In the genomic region with DNA sequence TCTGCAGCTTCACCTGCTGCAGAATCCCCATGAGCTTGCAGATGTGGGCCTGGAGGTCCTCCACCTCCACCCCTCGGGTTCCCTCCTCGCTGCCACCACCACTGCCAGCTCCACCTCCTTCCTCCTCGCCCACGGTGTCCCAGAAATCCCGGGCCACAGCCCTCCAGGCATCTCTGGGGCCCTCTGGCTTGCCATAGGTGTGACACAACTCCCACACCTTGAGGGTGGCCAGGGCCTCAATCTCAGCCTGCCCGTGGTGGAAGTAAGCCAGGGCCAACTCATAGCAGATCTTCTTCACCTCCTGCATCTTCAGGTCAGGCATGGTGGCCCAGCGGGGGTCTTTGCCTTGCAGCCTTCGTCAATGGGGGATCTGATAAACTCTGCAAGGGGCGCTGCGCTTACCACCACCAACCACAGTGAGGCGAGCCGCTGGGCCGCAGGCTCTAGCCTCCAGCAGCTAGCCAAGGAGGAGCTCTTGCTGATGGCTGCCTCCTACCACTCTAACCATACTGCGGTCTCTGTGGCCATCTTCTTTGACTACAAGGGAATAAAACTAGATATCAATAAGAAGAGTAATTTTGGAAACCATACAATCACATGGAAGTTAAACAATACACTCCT, we compare ENCODE assay signal across 26 cellular contexts. TPM values are rescaled to one million over a fixed set of nuclear protein-coding genes. Genes with fewer than 3 reads are reported as not detected.
DNase-seq lines count a peak whose midpoint lies in the region; ATAC-seq, FAIRE-seq and TF ChIP-seq lines count a peak whose summit lies in the region.
"Had no signal": no experiment of that assay in that cellular context is flagged by ENCODE, and none has a peak within 500 bp of the region (broad histone marks: within the 10 kb centered on the region; RNA-seq: fewer than 3 reads in every experiment).

No MANE protein-coding gene starts in this region.

- H2AFZ ChIP-seq in HCT116 (ENCODE audit: low read depth, low read length, poor library complexity, severe bottlenecking) (no peak overlapping the region), K562 (ENCODE audit: low read depth, low read length) (no peak overlapping the region)

- TF ChIP-seq RAD21 in HCT116 (IDR thresholded peaks at IDR 0.05; ENCODE audit: low read depth) = no peak
- 0 out of 4 replicates have a peak, but pooled peaks of 1 of the 2 experiments have one; percentile 14 for TF ChIP-seq RAD21 in K562 (CRISPR knock-in tag; conservative IDR thresholded peaks at IDR 0.05 in 1 of 2, IDR thresholded peaks at IDR 0.05 in 1 of 2)

- RAD21 ChIA-PET in HCT116 (lab: Charles Lee; ENCODE audit: low non-redundant PET in 1 of 2, low total read pairs in 2 of 2, uncharacterized antibody in 2 of 2, unreplicated experiment in 2 of 2) = interaction anchor here in 1 of 2 experiments (0.5 kb wide), 1 partner anchor 214 kb away, joined by 3 read pairs; no protein-coding TSS in a partner anchor

- H3K9me3 ChIP-seq in HCT116 (ENCODE audit: control insufficient read depth in 1 of 2, insufficient read depth in 1 of 2, low read depth in 1 of 2, low read length in 2 of 2) (no peaks in the 10 kb centered on the region), K562 (replicated peaks; ENCODE audit: control insufficient read depth, insufficient read depth, low read depth, low read length) (no peaks in the 10 kb centered on the region)
- H3K9me3 ChIP-seq: BE2C, breast epithelium, upper lobe of left lung had no signal

- intact Hi-C loops in HCT116 (cut with micrococcal nuclease) = no loop called here
- intact Hi-C loops in K562 (cut with micrococcal nuclease) = no loop called here

- no peaks in the 10 kb centered on the region for H3K79me2 ChIP-seq in HCT116 (ENCODE audit: insufficient read depth, low read length)
- H3K79me2 ChIP-seq in K562 (ENCODE audit: control insufficient read depth, insufficient read depth, low read length) = no peaks in the 10 kb centered on the region
- no peaks in the 10 kb centered on the region for H3K79me2 ChIP-seq in mesendoderm (ENCODE audit: control insufficient read depth, insufficient read depth, low read length)

- no peak overlapping the region for H3K27ac ChIP-seq in HCT116 (ENCODE audit: low read depth, low read length)
- no peak overlapping the region for H3K27ac ChIP-seq in K562 (ENCODE audit: extremely low read depth, low read depth, low read length)
- H3K27ac ChIP-seq in mesendoderm (ENCODE audit: low read depth, low read length) = no peak overlapping the region
- H3K27ac ChIP-seq: breast epithelium, coronary artery, upper lobe of left lung had no signal

- H3K4me1 ChIP-seq in HCT116 (ENCODE audit: control insufficient read depth in 1 of 2, insufficient read depth in 2 of 2, low read length in 2 of 2) = peaks cover 6 to 15% of the 10 kb centered on the region in 2 experiments; a peak in 3 of 4 replicates
- peaks cover 0 to 20% of the 10 kb centered on the region in 2 experiments; a peak in 2 of 5 replicates for H3K4me1 ChIP-seq in K562 (replicated peaks in 1 of 2; ENCODE audit: control insufficient read depth in 2 of 2, insufficient read depth in 2 of 2, low read length in 2 of 2)
- H3K4me1 ChIP-seq in mesendoderm (ENCODE audit: control insufficient read depth, low read depth, low read length) = no peaks in the 10 kb centered on the region
- H3K4me1 ChIP-seq: BE2C, breast epithelium, upper lobe of left lung had no signal

- H3K9me2 ChIP-seq in HCT116 (ENCODE audit: insufficient read depth) = no peaks in the 10 kb centered on the region

- H3K9ac ChIP-seq in HCT116 (ENCODE audit: low read length) (no peak overlapping the region), K562 (ENCODE audit: insufficient read depth in 1 of 2, low read depth in 2 of 2, low read length in 2 of 2) (no peak overlapping the region), mesendoderm (ENCODE audit: low read length) (no peak overlapping the region)

- no peak overlapping the region for H2BK15ac ChIP-seq in mesendoderm (replicated peaks; ENCODE audit: low read depth)

- H2BK120ac ChIP-seq in mesendoderm (ENCODE audit: low read depth, low read length) = no peak overlapping the region

- POLR2A ChIA-PET in HCT116 (lab: Charles Lee) (no interaction called here), K562 (lab: Yijun Ruan, JAX) (no interaction called here)

- H3K23ac ChIP-seq in mesendoderm (ENCODE audit: low read length) = no peak overlapping the region

- no peaks in the 10 kb centered on the region for H3K9me3 Mint-ChIP-seq in activated naive CD4-positive, alpha-beta T cell treated with anti-CD3 and anti-CD28 coated beads, Interleukin-2, amount 50 U/mL, for 72 hours
- no peaks in the 10 kb centered on the region for H3K9me3 Mint-ChIP-seq in stimulated activated effector memory CD8-positive, alpha-beta T cell treated with anti-CD3 and anti-CD28 coated beads, Interleukin-12 subunit alpha, Interleukin-12 subunit beta, amount 100 ng/mL, for 72 hours
- H3K9me3 Mint-ChIP-seq: activated CD4-positive, alpha-beta memory T cell treated with anti-CD3 and anti-CD28 coated beads for 36 hours had no signal

- H3K36me3 ChIP-seq in HCT116 (ENCODE audit: control insufficient read depth in 1 of 2, insufficient read depth in 2 of 2, low read length in 2 of 2) = no peaks in the 10 kb centered on the region
- H3K36me3 ChIP-seq in K562 (ENCODE audit: control insufficient read depth, insufficient read depth, low read length) = no peaks in the 10 kb centered on the region
- H3K36me3 ChIP-seq in mesendoderm (ENCODE audit: control insufficient read depth, insufficient read depth, low read length) = no peaks in the 10 kb centered on the region
- H3K36me3 ChIP-seq: BE2C, breast epithelium, upper lobe of left lung had no signal

- no peak for TF ChIP-seq EP300 in K562 (IDR thresholded peaks at IDR 0.05; ENCODE audit: low read length)

- H3K9me1 ChIP-seq in K562 (ENCODE audit: control insufficient read depth, insufficient read depth, low read length) = no peaks in the 10 kb centered on the region

- DNase-seq in NCI-H82 (lab: John Stamatoyannopoulos, UW) (peak; percentile 11), NCI-H82 treated with DMSO at 0.1 percent for 48 hours (lab: John Stamatoyannopoulos, UW; ENCODE audit: unreplicated experiment) (no peak), HCT116 (ENCODE audit: low read depth, low spot score) (no peak), K562 (ENCODE audit: extremely low read depth in 1 of 4, low spot score in 3 of 4) (no peak), mesendoderm (peak; percentile 54), putamen (ENCODE audit: low spot score) (no peak)
- no peak for DNase-seq in activated naive CD4-positive, alpha-beta T cell treated with anti-CD3 and anti-CD28 coated beads, Interleukin-2, amount 50 U/mL, for 72 hours (ENCODE audit: low spot score in 2 of 2)
- no peak for DNase-seq in stimulated activated effector memory CD8-positive, alpha-beta T cell treated with anti-CD3 and anti-CD28 coated beads, Interleukin-12 subunit alpha, Interleukin-12 subunit beta, amount 100 ng/mL, for 72 hours (ENCODE audit: low spot score in 2 of 2)
- DNase-seq: activated CD4-positive, alpha-beta memory T cell treated with anti-CD3 and anti-CD28 coated beads for 36 hours; activated gamma-delta T cell; activated T-cell treated with anti-CD3 and anti-CD28 coated beads for 4 hours; BE2C; glutamatergic neuron; Kasumi-1; left cardiac atrium; naive B cell; NCI-H1092; NCI-H1930; NCI-H446; stimulated activated CD4-positive, alpha-beta T cell treated with anti-CD3 and anti-CD28 coated beads, Interleukin-4, amount 100 ng/mL, for 4 hours had no signal

- CTCF ChIA-PET in HCT116 (lab: Charles Lee) = interaction anchor here (0.9 to 1.0 kb wide), 2 partner anchors 18 to 120 kb away, joined by 3 to 4 read pairs; no protein-coding TSS in a partner anchor
- CTCF ChIA-PET in K562 (lab: Yijun Ruan, JAX; ENCODE audit: low intra/inter-chr PET ratio) = no interaction called here

- H3K4me3 Mint-ChIP-seq in stimulated activated effector memory CD8-positive, alpha-beta T cell treated with anti-CD3 and anti-CD28 coated beads, Interleukin-12 subunit alpha, Interleukin-12 subunit beta, amount 100 ng/mL, for 72 hours = no peak overlapping the region
- H3K4me3 Mint-ChIP-seq: activated CD4-positive, alpha-beta memory T cell treated with anti-CD3 and anti-CD28 coated beads for 36 hours had no signal

- H3K4me3 ChIP-seq in HCT116 (replicated peaks in 1 of 2; ENCODE audit: low read depth in 1 of 2, low read length in 2 of 2) (no peak overlapping the region), K562 (no peak overlapping the region), mesendoderm (ENCODE audit: low read length) (no peak overlapping the region)
- H3K4me3 ChIP-seq: breast epithelium, coronary artery, upper lobe of left lung had no signal

- H4K5ac ChIP-seq in mesendoderm (ENCODE audit: low read length) = no peak overlapping the region

- in situ Hi-C loops in K562 (cut with MboI) = no loop called here

- H4K20me1 ChIP-seq in HCT116 (ENCODE audit: insufficient read depth) = no peaks in the 10 kb centered on the region
- H4K20me1 ChIP-seq in K562 (replicated peaks; ENCODE audit: control insufficient read depth, insufficient read depth, low read length) = no peaks in the 10 kb centered on the region; the same call in 1 of the 2 replicates

- no peaks in the 10 kb centered on the region for H3K27me3 ChIP-seq in HCT116 (ENCODE audit: insufficient read depth, low read length)
- H3K27me3 ChIP-seq in K562 (ENCODE audit: control insufficient read depth in 2 of 2, insufficient read depth in 2 of 2, low read length in 2 of 2) = peaks cover 14 to 47% of the 10 kb centered on the region in 2 experiments; a peak in 4 of 5 replicates
- no peaks in the 10 kb centered on the region for H3K27me3 ChIP-seq in mesendoderm (ENCODE audit: insufficient read depth, low read length, poor library complexity)
- H3K27me3 ChIP-seq: BE2C, breast epithelium, upper lobe of left lung had no signal

- no peak for FAIRE-seq in K562 (lab: Jason Lieb, UNC)

- no peaks in the 10 kb centered on the region for H3K79me1 ChIP-seq in mesendoderm (ENCODE audit: low read length)

- no peak overlapping the region for H2BK5ac ChIP-seq in mesendoderm (ENCODE audit: low read length)

- TF ChIP-seq POLR2A in HCT116 (IDR thresholded peaks at IDR 0.05; ENCODE audit: borderline replicate concordance, extremely low read depth, insufficient read depth, insufficient read length) (no peak), K562 (conservative IDR thresholded peaks at IDR 0.05) (no peak)

- 3% methylated on average over 12 of the region's 14 CpGs for WGBS in K562 (ENCODE audit: insufficient coverage, low coverage, missing lambda C conversion rate)
- whole genome bisulfite sequencing in mesendoderm (ENCODE audit: extremely low coverage, insufficient coverage, low lambda C conversion rate) = no CpG with 5 or more reads among the region's 14 CpGs

- no peak overlapping the region for H3K4ac ChIP-seq in mesendoderm (ENCODE audit: low read depth, low read length)

- peak in 2 of 3 experiments; percentile 32 to 41; a peak in 3 of 6 replicates for TF ChIP-seq CTCF in HCT116 (IDR thresholded peaks at IDR 0.05 in 2 of 3, conservative IDR thresholded peaks at IDR 0.05 in 1 of 3; ENCODE audit: borderline replicate concordance in 1 of 3, insufficient read depth in 1 of 3, low read depth in 2 of 3, low read length in 2 of 3)
- peak; percentile 19 to 38 (median 24); a peak in 2 of 6 replicates for TF ChIP-seq CTCF in K562 (IDR thresholded peaks at IDR 0.05 in 2 of 3, conservative IDR thresholded peaks at IDR 0.05 in 1 of 3; ENCODE audit: insufficient read depth in 2 of 3, low read depth in 1 of 3, low read length in 3 of 3)

- no peak overlapping the region for H3K27ac Mint-ChIP-seq in activated naive CD4-positive, alpha-beta T cell treated with anti-CD3 and anti-CD28 coated beads, Interleukin-2, amount 50 U/mL, for 72 hours
- H3K27ac Mint-ChIP-seq in stimulated activated effector memory CD8-positive, alpha-beta T cell treated with anti-CD3 and anti-CD28 coated beads, Interleukin-12 subunit alpha, Interleukin-12 subunit beta, amount 100 ng/mL, for 72 hours = no peak overlapping the region
- H3K27ac Mint-ChIP-seq: activated CD4-positive, alpha-beta memory T cell treated with anti-CD3 and anti-CD28 coated beads for 36 hours; naive B cell had no signal

- H4K8ac ChIP-seq in mesendoderm (ENCODE audit: low read depth, low read length) = no peak overlapping the region

- no peak overlapping the region for H2AK5ac ChIP-seq in mesendoderm (ENCODE audit: low read length)

- no peak overlapping the region for H3K56ac ChIP-seq in mesendoderm (ENCODE audit: low read length)

- ATAC-seq in HCT116 = 0 out of 2 replicates have a peak, but pooled peaks have one; percentile 21
- peak; percentile 76 for ATAC-seq in K562
- ATAC-seq in activated naive CD4-positive, alpha-beta T cell treated with anti-CD3 and anti-CD28 coated beads, Interleukin-2, amount 50 U/mL, for 72 hours = no peak
- no peak for ATAC-seq in stimulated activated effector memory CD8-positive, alpha-beta T cell treated with anti-CD3 and anti-CD28 coated beads, Interleukin-12 subunit alpha, Interleukin-12 subunit beta, amount 100 ng/mL, for 72 hours
- ATAC-seq: left cardiac atrium had no signal

- no peaks in the 10 kb centered on the region for H3K36me3 Mint-ChIP-seq in activated naive CD4-positive, alpha-beta T cell treated with anti-CD3 and anti-CD28 coated beads, Interleukin-2, amount 50 U/mL, for 72 hours
- no peaks in the 10 kb centered on the region for H3K36me3 Mint-ChIP-seq in stimulated activated effector memory CD8-positive, alpha-beta T cell treated with anti-CD3 and anti-CD28 coated beads, Interleukin-12 subunit alpha, Interleukin-12 subunit beta, amount 100 ng/mL, for 72 hours
- H3K36me3 Mint-ChIP-seq: activated CD4-positive, alpha-beta memory T cell treated with anti-CD3 and anti-CD28 coated beads for 36 hours; naive B cell had no signal

- H3K4me1 Mint-ChIP-seq in stimulated activated effector memory CD8-positive, alpha-beta T cell treated with anti-CD3 and anti-CD28 coated beads, Interleukin-12 subunit alpha, Interleukin-12 subunit beta, amount 100 ng/mL, for 72 hours = no peaks in the 10 kb centered on the region

- H3K4me2 ChIP-seq in HCT116 (ENCODE audit: low read length) = no peak overlapping the region
- no peak overlapping the region for H3K4me2 ChIP-seq in K562 (ENCODE audit: insufficient read depth, low read length)
- no peak overlapping the region for H3K4me2 ChIP-seq in mesendoderm (ENCODE audit: low read length)

- H3K18ac ChIP-seq in mesendoderm (ENCODE audit: low read length) = no peak overlapping the region

- BruUV-seq in HCT116 (replicated peaks; lab: Mats Ljungman, UMichigan) (no TSS peak), K562 (replicated peaks; lab: Mats Ljungman, UMichigan) (no TSS peak)

RNA-seq across cellular contexts. Expression of a gene that starts 36.1 kb away (rescaled TPM):
- total RNA-seq in HCT116 (2021; ENCODE audit: unreplicated experiment) (0.34 TPM), K562 (2014; rRNA removed) (0.33 and 0.45 TPM in 2 replicates), K562 (2014; rRNA removed; fragmentation: Illumina TruSeq; extraction: Trizol) (0.96 and 1.1 TPM in 2 replicates), K562 (2015; rRNA removed; fragmentation: Illumina TruSeq; extraction: Trizol) (0.83 and 1.1 TPM in 2 replicates), K562 (2021) (0.44 and 0.69 TPM in 2 replicates)
- polyA plus RNA-seq in HCT116 (2012) = 0.02 TPM in 1 of 2 replicates, not detected in the other
- total RNA-seq in K562 (2011; cell fraction: chromatin; rRNA removed; ENCODE audit: low replicate concordance) = 1.8 and 4.9 TPM in 2 replicates
- total RNA-seq in K562 (2011; cell fraction: nucleolus; rRNA removed) = 1.0 and 2.2 TPM in 2 replicates
- total RNA-seq in K562 (2011; cell fraction: nucleoplasm; rRNA removed) = 1.9 and 2.1 TPM in 2 replicates
- polyA plus RNA-seq in K562 (2011; rRNA removed) (not detected in 2 replicates), K562 (2014; fragmentation: Illumina TruSeq; extraction: Trizol) (0.18 and 0.31 TPM in 2 replicates), K562 (2014; fragmentation: Nextera tagmentation; extraction: Ambion mirVana) (under 1 TPM; 0.28 to 0.48 TPM), K562 (2014; rRNA removed) (0.16 and 0.89 TPM in 2 replicates)
- not detected in 2 replicates for polyA plus RNA-seq in K562 (2011; cell fraction: cytosol; rRNA removed)
- not detected in 2 replicates for polyA plus RNA-seq in K562 (2011; cell fraction: nucleus; rRNA removed)
- polyA plus RNA-seq in K562 (2012) = 0.19 and 0.25 TPM in 2 replicates
- polyA minus RNA-seq in K562 (2011; rRNA and poly(A)+ RNA removed) = not detected in 2 replicates
- polyA minus RNA-seq in K562 (2011; cell fraction: cytosol; rRNA and poly(A)+ RNA removed) = not detected in 2 replicates
- polyA minus RNA-seq in K562 (2011; cell fraction: nucleus; rRNA and poly(A)+ RNA removed) = 0.11 and 0.13 TPM in 2 replicates
- 0.04 TPM for polyA plus RNA-seq in mesendoderm (2013, experiment 1 of 2)
- 0.03 TPM for polyA plus RNA-seq in mesendoderm (2013, experiment 2 of 2)
- total RNA-seq in activated naive CD4-positive, alpha-beta T cell treated with anti-CD3 and anti-CD28 coated beads, Interleukin-2, amount 50 U/mL, for 72 hours = not detected
- total RNA-seq: activated CD4-positive, alpha-beta memory T cell treated with anti-CD3 and anti-CD28 coated beads for 36 hours; breast epithelium; left cardiac atrium; mesenteric fat pad; osteoblast; T-helper 2 cell treated with Interferon-gamma antibody and Interleukin-4, amounts not matched to agents 100 ng/mL and 5 ng/mL, for 36 hours had no signal

Comparison
In these comparisons a context has a peak if more than half of its experiments do, and no peak if none do; other contexts are left out.
1. DNase-seq: peak in NCI-H82 (single experiment) and mesendoderm (single experiment); none in NCI-H82 treated with DMSO at 0.1 percent for 48 hours (single experiment), HCT116 (single experiment), K562 (0 of 4), activated naive CD4-positive, alpha-beta T cell treated with anti-CD3 and anti-CD28 coated beads, Interleukin-2, amount 50 U/mL, for 72 hours (0 of 2), stimulated activated effector memory CD8-positive, alpha-beta T cell treated with anti-CD3 and anti-CD28 coated beads, Interleukin-12 subunit alpha, Interleukin-12 subunit beta, amount 100 ng/mL, for 72 hours (0 of 2) and putamen (single experiment).
2. ATAC-seq: peak in HCT116 (single experiment) and K562 (single experiment); none in activated naive CD4-positive, alpha-beta T cell treated with anti-CD3 and anti-CD28 coated beads, Interleukin-2, amount 50 U/mL, for 72 hours (0 of 2) and stimulated activated effector memory CD8-positive, alpha-beta T cell treated with anti-CD3 and anti-CD28 coated beads, Interleukin-12 subunit alpha, Interleukin-12 subunit beta, amount 100 ng/mL, for 72 hours (single experiment).